ENCODE assay signal across 8 cellular contexts in genomic region chr11:101914737-101915426, GRCh38. TPM values are rescaled to one million over a fixed set of nuclear protein-coding genes. Genes with fewer than 3 reads are reported as not detected.
DNase-seq lines count a peak whose midpoint lies in the region; ATAC-seq lines count a peak whose summit lies in the region.

TSS of gene CEP126 (plus strand) at chr11:101915010. CDS start at chr11:101915285, 275 bp downstream.

- ATAC-seq in GM21390 (IDR thresholded peaks at IDR 0.05; ENCODE audit: unreplicated experiment): peak; percentile 100

- peaks cover 6% of the 10 kb centered on the region for H3K36me3 Mint-ChIP-seq in activated T-cell treated with anti-CD3 and anti-CD28 coated beads, Interleukin-2, amount 50 U/mL, for 24 hours (ENCODE audit: low read depth)

- H3K27me3 Mint-ChIP-seq in activated T-cell treated with anti-CD3 and anti-CD28 coated beads, Interleukin-2, amount 50 U/mL, for 24 hours: no peaks in the 10 kb centered on the region

- no peaks in the 10 kb centered on the region for H3K9me3 Mint-ChIP-seq in activated T-cell treated with anti-CD3 and anti-CD28 coated beads, Interleukin-2, amount 50 U/mL, for 24 hours

- peak within 1 kb of the TSS; percentile 90 for H3K27ac Mint-ChIP-seq in activated T-cell treated with anti-CD3 and anti-CD28 coated beads, Interleukin-2, amount 50 U/mL, for 24 hours

- no peaks in the 10 kb centered on the region for H3K9me3 ChIP-seq in NT2/D1 (ENCODE audit: insufficient read depth, low read length)
- no peaks in the 10 kb centered on the region for H3K9me3 ChIP-seq in esophagus (ENCODE audit: control insufficient read depth in 2 of 2, insufficient read depth in 1 of 2, low read depth in 1 of 2, low read length in 1 of 2)
- H3K9me3 ChIP-seq in mucosa of stomach (ENCODE audit: control insufficient read depth, low read length): no peaks in the 10 kb centered on the region

- peak within 1 kb of the TSS; percentile 87 to 94 for H3K27ac ChIP-seq in esophagus (ENCODE audit: low read depth in 2 of 2, low read length in 1 of 2)

- 0 to 1% methylated on average over 54 to 56 of the region's 56 CpGs for WGBS in esophagus, 2 donors

- peak; percentile 81 for DNase-seq in COLO829 (ENCODE audit: low spot score)
- peak in 71 of 76 experiments; percentile 1 to 85 (median 61) for DNase-seq in HUDEP-2 (lab: John Stamatoyannopoulos, UW; ENCODE audit: unreplicated experiment in 76 of 76)
- DNase-seq in NT2/D1 (ENCODE audit: low read depth, low spot score): peak; percentile 87
- DNase-seq in activated T-cell treated with anti-CD3 and anti-CD28 coated beads, Interleukin-2, amount 50 U/mL, for 24 hours: peak; percentile 97
- peak; percentile 96 for DNase-seq in stimulated activated CD8-positive, alpha-beta memory T cell treated with anti-CD3 and anti-CD28 coated beads, Interleukin-4, amount 100 ng/mL, for 48 hours

- peak within 1 kb of the TSS; percentile 66 for H3K4me3 ChIP-seq in NT2/D1 (ENCODE audit: insufficient read length, low read depth)
- H3K4me3 ChIP-seq in esophagus (ENCODE audit: low read depth in 1 of 2, low read length in 2 of 2): peak within 1 kb of the TSS; percentile 68 to 85
- H3K4me3 ChIP-seq in mucosa of stomach (ENCODE audit: low read length): peak within 1 kb of the TSS; percentile 56

- H3K27me3 ChIP-seq in NT2/D1 (ENCODE audit: insufficient read depth, insufficient read length) (no peaks in the 10 kb centered on the region), esophagus (ENCODE audit: control insufficient read depth in 1 of 2, insufficient read depth in 2 of 2, low read length in 2 of 2) (no peaks in the 10 kb centered on the region), mucosa of stomach (ENCODE audit: control insufficient read depth, insufficient read depth, low read length) (no peaks in the 10 kb centered on the region)

- H3K4me1 ChIP-seq in NT2/D1 (ENCODE audit: insufficient read depth, insufficient read length) (no peaks in the 10 kb centered on the region), esophagus (ENCODE audit: control insufficient read depth in 2 of 2, insufficient read depth in 2 of 2, low read length in 1 of 2) (no peaks in the 10 kb centered on the region), mucosa of stomach (ENCODE audit: control insufficient read depth, insufficient read depth, low read length) (peaks cover 4% of the 10 kb centered on the region)

- H3K36me3 ChIP-seq in NT2/D1 (ENCODE audit: insufficient read depth, insufficient read length, low read length) (no peaks in the 10 kb centered on the region), esophagus (ENCODE audit: control insufficient read depth in 2 of 2, insufficient read depth in 2 of 2, low read length in 1 of 2) (no peaks in the 10 kb centered on the region), mucosa of stomach (ENCODE audit: control insufficient read depth, insufficient read depth, low read length) (no peaks in the 10 kb centered on the region)

- H3K4me3 Mint-ChIP-seq in activated T-cell treated with anti-CD3 and anti-CD28 coated beads, Interleukin-2, amount 50 U/mL, for 24 hours: peak within 1 kb of the TSS; percentile 88

- peak within 1 kb of the TSS; percentile 70 for H3K9ac ChIP-seq in NT2/D1 (ENCODE audit: insufficient read length, low read depth)
- peak within 1 kb of the TSS; percentile 68 for H3K9ac ChIP-seq in mucosa of stomach (ENCODE audit: low read length)

- peaks cover 27% of the 10 kb centered on the region for H3K4me1 Mint-ChIP-seq in activated T-cell treated with anti-CD3 and anti-CD28 coated beads, Interleukin-2, amount 50 U/mL, for 24 hours (ENCODE audit: low read depth)

RNA-seq across cellular contexts. Expression of gene CEP126, which starts in this region (rescaled TPM):
- 1 to 10 TPM in 1 of 2 donors, under 1 TPM in 1; 0.69 to 1.3 TPM for polyA plus RNA-seq in esophagus

Comparison
In these comparisons a context has a peak if more than half of its experiments do, and no peak if none do; other contexts are left out.
1. Peak in every context shown above with its lines: DNase-seq, ATAC-seq, H3K4me3 ChIP-seq and H3K27ac ChIP-seq.